ENCODE assay signal across 8 cellular contexts in genomic region chr11:46247664-46248063, GRCh38. TPM values are rescaled to one million over a fixed set of nuclear protein-coding genes. Genes with fewer than 3 reads are reported as not detected.
DNase-seq lines count a peak whose midpoint lies in the region; ATAC-seq lines count a peak whose summit lies in the region.

No MANE protein-coding gene starts in this region.

- H2BK120ac ChIP-seq in trophoblast cell (ENCODE audit: insufficient read depth, low read length, poor library complexity) = peak overlapping the region; percentile 69

- no peak for ATAC-seq in GM19397 (IDR thresholded peaks at IDR 0.05; ENCODE audit: unreplicated experiment)
- no peak for ATAC-seq in GM19023 (IDR thresholded peaks at IDR 0.05; ENCODE audit: unreplicated experiment)

- H2AFZ ChIP-seq in trophoblast cell (ENCODE audit: insufficient read depth, low read length, poor library complexity) = no peak overlapping the region

- H4K8ac ChIP-seq in trophoblast cell (ENCODE audit: low read depth, low read length) = no peak overlapping the region

- H2BK12ac ChIP-seq in trophoblast cell (ENCODE audit: low read length) = peak overlapping the region; percentile 21

- no peak overlapping the region for H3K4me2 ChIP-seq in trophoblast cell (ENCODE audit: low read length)

- H3K4me1 ChIP-seq in trophoblast cell (ENCODE audit: control insufficient read depth in 1 of 2, insufficient read depth in 2 of 2, low read length in 2 of 2) = peaks cover 14 to 15% of the 10 kb centered on the region in 2 experiments

- no peak overlapping the region for H3K27ac ChIP-seq in trophoblast cell (ENCODE audit: low read depth, low read length)

- H3K14ac ChIP-seq in trophoblast cell (ENCODE audit: low read length) = no peak overlapping the region

- no peak overlapping the region for H3K9ac ChIP-seq in trophoblast cell (ENCODE audit: low read length)

- H3K79me1 ChIP-seq in trophoblast cell (ENCODE audit: low read length) = peaks cover 18% of the 10 kb centered on the region

- H3K4me3 ChIP-seq in trophoblast cell (ENCODE audit: low read depth, low read length) = no peak overlapping the region

- peak overlapping the region; percentile 16 for H2BK5ac ChIP-seq in trophoblast cell (ENCODE audit: low read depth, low read length, poor library complexity)

- no CpG with 5 or more reads among the region's 4 CpGs for WGBS in trophoblast cell (ENCODE audit: extremely low coverage, insufficient coverage, insufficient read length)

- H4K12ac ChIP-seq in trophoblast cell (ENCODE audit: low read depth, low read length) = no peak overlapping the region

- no peaks in the 10 kb centered on the region for H3K36me3 ChIP-seq in trophoblast cell (ENCODE audit: control insufficient read depth in 1 of 2, insufficient read depth in 2 of 2, low read length in 2 of 2)

- H4K91ac ChIP-seq in trophoblast cell (ENCODE audit: low read depth, low read length) = peak overlapping the region; percentile 82

- H3K18ac ChIP-seq in trophoblast cell (ENCODE audit: low read length) = no peak overlapping the region

- DNase-seq in DMS53 treated with DMSO at 0.1 percent for 48 hours (lab: John Stamatoyannopoulos, UW; ENCODE audit: unreplicated experiment) (peak; percentile 57), KBM-7 (peak; percentile 49), RPMI8226 (peak; percentile 31), dermis microvascular lymphatic vessel endothelial cell (ENCODE audit: low read depth in 2 of 2) (peak; percentile 65 to 70), trophoblast cell (peak in 1 of 2 donors; percentile 52), AG08395 (ENCODE audit: low spot score) (no peak)

- H3K27me3 ChIP-seq in trophoblast cell (ENCODE audit: insufficient read depth, low read length) = no peaks in the 10 kb centered on the region

- H3K79me2 ChIP-seq in trophoblast cell (ENCODE audit: control insufficient read depth, insufficient read depth, low read length, poor library complexity) = peaks cover 5% of the 10 kb centered on the region

- no peak overlapping the region for H3K4ac ChIP-seq in trophoblast cell (ENCODE audit: low read depth, low read length)

- in situ Hi-C loops in KBM-7 (cut with MboI; ENCODE audit: low pct_unique_long_range_greater_than_20kb, low sequenced_read_pairs) = no loop called here

- H3K9me3 ChIP-seq in trophoblast cell (ENCODE audit: insufficient read depth, low read depth, low read length) = no peaks in the 10 kb centered on the region

- no peak overlapping the region for H2AK5ac ChIP-seq in trophoblast cell (ENCODE audit: low read length)

- H3K23ac ChIP-seq in trophoblast cell (ENCODE audit: low read length) = no peak overlapping the region

RNA-seq across cellular contexts. Expression of gene CREB3L1, which starts 29.8 kb away (rescaled TPM):
- total RNA-seq in dermis microvascular lymphatic vessel endothelial cell = under 0.01 and 0.25 TPM in 2 replicates
- 53.7 and 54.2 TPM in 2 replicates for polyA plus RNA-seq in trophoblast cell (2013)
